13 cellular contexts compared by ENCODE assay signal in genomic region chr3:156341831-156342416, GRCh38.
DNase-seq lines count a peak whose midpoint lies in the region; ATAC-seq, FAIRE-seq and TF ChIP-seq lines count a peak whose summit lies in the region.
"Had no signal": no experiment of that assay in that cellular context is flagged by ENCODE, and none has a peak within 500 bp of the region (broad histone marks: within the 10 kb centered on the region; RNA-seq: fewer than 3 reads in every experiment).

No MANE protein-coding gene starts in this region.

- CTCF ChIA-PET in GM12878 (lab: Yijun Ruan, JAX), result interaction anchor here (0.9 to 2.9 kb wide), 12 partner anchors 10 to 198 kb away, joined by 3 to 11 read pairs (median 3); no protein-coding TSS in a partner anchor
- CTCF ChIA-PET in A673 (lab: Charles Lee), result no interaction called here

- under 1% methylated on average over 6 of the region's 6 CpGs for WGBS in GM12878 (ENCODE audit: insufficient coverage, insufficient replicate concordance, low lambda C conversion rate, missing lambda C conversion rate)

- no peaks in the 10 kb centered on the region for H3K36me3 ChIP-seq in GM12878 (ENCODE audit: control insufficient read depth in 2 of 2, insufficient read depth in 2 of 2, low read length in 1 of 2)
- no peaks in the 10 kb centered on the region for H3K36me3 ChIP-seq in A673 (ENCODE audit: insufficient read depth, low read length, poor library complexity, severe bottlenecking)

- H4K20me1 ChIP-seq in GM12878 (ENCODE audit: control insufficient read depth, insufficient read depth), result no peaks in the 10 kb centered on the region

- TF ChIP-seq CTCF in GM12878 (IDR thresholded peaks at IDR 0.05 in 2 of 3, conservative IDR thresholded peaks at IDR 0.05 in 1 of 3; ENCODE audit: control insufficient read depth in 2 of 3, extremely low read depth in 1 of 3, insufficient read depth in 1 of 3, low read depth in 3 of 3, low read length in 3 of 3) (peak; percentile 42 to 53 (median 44); a peak in 5 of 6 replicates), A673 (conservative IDR thresholded peaks at IDR 0.05; ENCODE audit: low read depth, low read length) (no peak)

- intact Hi-C loops in GM12878 (cut with micrococcal nuclease; ENCODE audit: unreplicated experiment) (loop anchor here (5.0 kb wide), 1 partner anchor 165 kb away; no protein-coding TSS in a partner anchor), A673 (cut with micrococcal nuclease; ENCODE audit: unreplicated experiment) (no loop called here)

- FAIRE-seq in GM12878 (lab: Jason Lieb, UNC), result peak; percentile 83
- FAIRE-seq: endometrium, islet of Langerhans had no signal

- ATAC-seq in GM18867 (IDR thresholded peaks at IDR 0.05; ENCODE audit: unreplicated experiment) (peak; percentile 100), GM21576 (IDR thresholded peaks at IDR 0.05; ENCODE audit: unreplicated experiment) (peak; percentile 100), HG03159 (IDR thresholded peaks at IDR 0.05; ENCODE audit: unreplicated experiment) (peak; percentile 100), GM12878 (peak; percentile 99)

- no peak for TF ChIP-seq POLR2A in GM12878 (IDR thresholded peaks at IDR 0.05; ENCODE audit: low read depth, low read length)

- RAD21 ChIA-PET in GM12878 (lab: Charles Lee; ENCODE audit: unreplicated experiment), result interaction anchor here (1.5 to 1.6 kb wide), 2 partner anchors 40 to 168 kb away, joined by 6 to 7 read pairs; no protein-coding TSS in a partner anchor

- no TSS peak for BruUV-seq in GM12878 (replicated peaks; lab: Mats Ljungman, UMichigan)
- no TSS peak for BruUV-seq in A673 (replicated peaks; lab: Mats Ljungman, UMichigan)

- no peak overlapping the region for H3K9ac ChIP-seq in GM12878 (ENCODE audit: control insufficient read depth, insufficient read depth, low read length)

- H3K79me2 ChIP-seq in GM12878 (ENCODE audit: control insufficient read depth, insufficient read depth, low read length), result no peaks in the 10 kb centered on the region

- H3K4me2 ChIP-seq in GM12878 (ENCODE audit: control insufficient read depth, insufficient read depth), result no peak overlapping the region; the same call in none of the 2 replicates

- peaks cover 6% of the 10 kb centered on the region for H3K4me1 ChIP-seq in GM12878 (ENCODE audit: control insufficient read depth, insufficient read depth, low read length)
- no peaks in the 10 kb centered on the region for H3K4me1 ChIP-seq in A673 (ENCODE audit: insufficient read depth, low read length, poor library complexity, severe bottlenecking)

- H3K4me3 ChIP-seq in GM12878, result no peak overlapping the region
- no peak overlapping the region for H3K4me3 ChIP-seq in A673 (ENCODE audit: low read depth, low read length, poor library complexity, severe bottlenecking)

- peak; percentile 74 to 89 for TF ChIP-seq EP300 in GM12878 (IDR thresholded peaks at IDR 0.05; ENCODE audit: borderline replicate concordance in 1 of 2, control insufficient read depth in 1 of 2, low read depth in 2 of 2, low read length in 2 of 2)

- POLR2A ChIA-PET in GM12878 (lab: Charles Lee), result no interaction called here
- POLR2A ChIA-PET in A673 (lab: Charles Lee; ENCODE audit: low non-redundant PET), result no interaction called here

- no peaks in the 10 kb centered on the region for H3K9me3 ChIP-seq in GM12878 (replicated peaks; ENCODE audit: control insufficient read depth, insufficient read depth, low read length)
- H3K9me3 ChIP-seq in A673 (ENCODE audit: low read depth, low read length, poor library complexity, severe bottlenecking), result no peaks in the 10 kb centered on the region

- no peak overlapping the region for H2AFZ ChIP-seq in GM12878 (ENCODE audit: control insufficient read depth, low read depth, low read length)

- SMC1A ChIA-PET in GM12878 (lab: Charles Lee; ENCODE audit: uncharacterized antibody, unreplicated experiment), result interaction anchor here (0.8 to 3.4 kb wide), 7 partner anchors 8 to 190 kb away, joined by 3 to 16 read pairs (median 4); no protein-coding TSS in a partner anchor

- no peaks in the 10 kb centered on the region; a peak in 1 of 4 replicates for H3K27me3 ChIP-seq in GM12878 (replicated peaks in 1 of 2; ENCODE audit: control insufficient read depth in 2 of 2, insufficient read depth in 2 of 2, low read length in 1 of 2)
- no peaks in the 10 kb centered on the region for H3K27me3 ChIP-seq in A673 (replicated peaks; ENCODE audit: insufficient read depth, low read depth, low read length, poor library complexity)

- peak; percentile 30 for DNase-seq in GM12878 (ENCODE audit: low read depth, low spot score)
- DNase-seq in NCI-H226, result no peak
- no peak for DNase-seq in stimulated activated naive CD4-positive, alpha-beta T cell (lab: John Stamatoyannopoulos, UW)
- DNase-seq in DMS79 (lab: John Stamatoyannopoulos, UW), result no peak
- no peak for DNase-seq in A673 (ENCODE audit: low spot score)
- DNase-seq: DMS 273 treated with DMSO at 0.1 percent for 48 hours, NCI-H510A, occipital lobe had no signal

- peak; percentile 48; the same call in 1 of the 2 replicates for TF ChIP-seq RAD21 in GM12878 (IDR thresholded peaks at IDR 0.05; ENCODE audit: insufficient read depth, low read depth, low read length)

- H3K27ac ChIP-seq in GM12878 (ENCODE audit: control insufficient read depth, insufficient read depth), result no peak overlapping the region
- no peak overlapping the region for H3K27ac ChIP-seq in A673 (ENCODE audit: low read depth, low read length, poor library complexity, severe bottlenecking)

- in situ Hi-C loops in GM12878 (cut with MboI), result no loop called here

TF ChIP-seq in GM12878, 131 proteins besides CTCF, POLR2A, EP300 and RAD21 (continues in another document):
- no peak for TF ChIP-seq ZBTB33 (IDR thresholded peaks at IDR 0.05)
- TF ChIP-seq WRNIP1 (IDR thresholded peaks at IDR 0.05; ENCODE audit: borderline replicate concordance, low read depth, low read length), result no peak
- no peak for TF ChIP-seq NKRF (conservative IDR thresholded peaks at IDR 0.05)
- TF ChIP-seq BACH1 (IDR thresholded peaks at IDR 0.05; ENCODE audit: borderline replicate concordance), result peak; percentile 77; the same call in 1 of the 2 replicates
- 0 out of 2 replicates have a peak, but pooled peaks have one; percentile 30 for TF ChIP-seq ZNF24 (IDR thresholded peaks at IDR 0.05)
- TF ChIP-seq MEF2A (IDR thresholded peaks at IDR 0.05; ENCODE audit: insufficient read depth, low read depth, low read length), result no peak
- TF ChIP-seq IKZF2 (IDR thresholded peaks at IDR 0.05), result peak; percentile 63 to 66; a peak in 3 of 4 replicates
- peak; percentile 95 for TF ChIP-seq RUNX3 (IDR thresholded peaks at IDR 0.05; ENCODE audit: low read length)
- TF ChIP-seq PRDM15 (CRISPR knock-in tag; IDR thresholded peaks at IDR 0.05), result no peak
